In genomic region chr13:39894586-39894985, GRCh38 we compare ENCODE assay signal across 1 cellular context.
TF ChIP-seq lines count a peak whose summit lies in the region.

No MANE protein-coding gene starts in this region.

TF ChIP-seq in GM23338, 12 proteins besides CTCF, POLR2A, EP300 and RAD21 (continued from another document):
- TF ChIP-seq ZNF462 (CRISPR knock-in tag; IDR thresholded peaks at IDR 0.05): no peak
- no peak for TF ChIP-seq REST (IDR thresholded peaks at IDR 0.05; ENCODE audit: unreplicated experiment)
- TF ChIP-seq CREB1 (CRISPR knock-in tag; IDR thresholded peaks at IDR 0.05; ENCODE audit: low read depth): no peak
- TF ChIP-seq ZNF114 (CRISPR knock-in tag; IDR thresholded peaks at IDR 0.05): no peak
